Comparison of ENCODE assay signal across 17 cellular contexts in genomic region chr14:75491376-75491978, GRCh38. TPM values are rescaled to one million over a fixed set of nuclear protein-coding genes. Genes with fewer than 3 reads are reported as not detected.
DNase-seq lines count a peak whose midpoint lies in the region; TF ChIP-seq lines count a peak whose summit lies in the region.
"Had no signal": no experiment of that assay in that cellular context is flagged by ENCODE, and none has a peak within 500 bp of the region (broad histone marks: within the 10 kb centered on the region; RNA-seq: fewer than 3 reads in every experiment).

No MANE protein-coding gene starts in this region.

- TF ChIP-seq CTCF in SU-DHL-6 (IDR thresholded peaks at IDR 0.05; ENCODE audit: insufficient read depth, low read length, poor library complexity, severe bottlenecking) (no peak), esophagus muscularis mucosa (IDR thresholded peaks at IDR 0.05) (no peak), chondrocyte (IDR thresholded peaks at IDR 0.05) (no peak)

- peak overlapping the region; percentile 63 for H3K4me2 ChIP-seq in SU-DHL-6 (ENCODE audit: low read depth, low read length, poor library complexity, severe bottlenecking)
- no peak overlapping the region for H3K4me2 ChIP-seq in trophoblast cell (ENCODE audit: low read length)

- peak overlapping the region; percentile 50 for H3K9ac ChIP-seq in SU-DHL-6 (ENCODE audit: low read length)
- H3K9ac ChIP-seq in trophoblast cell (ENCODE audit: low read length): peak overlapping the region; percentile 60

- peak overlapping the region; percentile 33 for H3K27ac Mint-ChIP-seq in activated CD4-positive, alpha-beta T cell treated with anti-CD3 and anti-CD28 coated beads, Interleukin-2, amount 10 ng/mL, durations not matched to agents 7 days and 5 days
- H3K27ac Mint-ChIP-seq in chondrocyte (ENCODE audit: unreplicated experiment): no peak overlapping the region
- H3K27ac Mint-ChIP-seq: B cell; CD4-positive, alpha-beta T cell; HFFc6 had no signal

- no peaks in the 10 kb centered on the region for H3K9me2 ChIP-seq in SU-DHL-6 (replicated peaks; ENCODE audit: insufficient read depth, low read length)

- H3K27me3 ChIP-seq in SU-DHL-6 (ENCODE audit: low read length): no peaks in the 10 kb centered on the region
- no peaks in the 10 kb centered on the region for H3K27me3 ChIP-seq in esophagus muscularis mucosa
- H3K27me3 ChIP-seq in trophoblast cell (ENCODE audit: insufficient read depth, low read length): no peaks in the 10 kb centered on the region

- H4K20me1 ChIP-seq in SU-DHL-6 (ENCODE audit: low read depth, low read length): no peaks in the 10 kb centered on the region

- H3K79me1 ChIP-seq in trophoblast cell (ENCODE audit: low read length): no peaks in the 10 kb centered on the region

- no peak for TF ChIP-seq EP300 in esophagus muscularis mucosa (IDR thresholded peaks at IDR 0.05)

- intact Hi-C loops in esophagus muscularis mucosa (cut with DNase I): no loop called here

- H3K9me3 ChIP-seq in SU-DHL-6 (ENCODE audit: insufficient read depth, low read length) (no peaks in the 10 kb centered on the region), esophagus muscularis mucosa (no peaks in the 10 kb centered on the region), trophoblast cell (ENCODE audit: insufficient read depth, low read depth, low read length) (no peaks in the 10 kb centered on the region)

- H2BK120ac ChIP-seq in trophoblast cell (ENCODE audit: insufficient read depth, low read length, poor library complexity): no peak overlapping the region

- TF ChIP-seq POLR2A in esophagus muscularis mucosa (IDR thresholded peaks at IDR 0.05; ENCODE audit: low read depth): no peak

- H3K27me3 Mint-ChIP-seq in activated CD4-positive, alpha-beta T cell treated with anti-CD3 and anti-CD28 coated beads, Interleukin-2, amount 10 ng/mL, durations not matched to agents 7 days and 5 days: no peaks in the 10 kb centered on the region
- peaks cover 9% of the 10 kb centered on the region for H3K27me3 Mint-ChIP-seq in chondrocyte (ENCODE audit: low read depth)
- H3K27me3 Mint-ChIP-seq: B cell; CD4-positive, alpha-beta T cell had no signal

- no peak overlapping the region for H3K18ac ChIP-seq in trophoblast cell (ENCODE audit: low read length)

- peaks cover 57% of the 10 kb centered on the region for H3K4me1 Mint-ChIP-seq in activated CD4-positive, alpha-beta T cell treated with anti-CD3 and anti-CD28 coated beads, Interleukin-2, amount 10 ng/mL, durations not matched to agents 7 days and 5 days
- H3K4me1 Mint-ChIP-seq in chondrocyte (ENCODE audit: low read depth): peaks cover 3% of the 10 kb centered on the region

- H3K4me3 ChIP-seq in SU-DHL-6 (ENCODE audit: insufficient read depth, low read length, poor library complexity, severe bottlenecking) (no peak overlapping the region), esophagus muscularis mucosa (no peak overlapping the region), trophoblast cell (ENCODE audit: low read depth, low read length) (no peak overlapping the region)

- no peaks in the 10 kb centered on the region for H3K36me3 ChIP-seq in SU-DHL-6 (ENCODE audit: low read length)
- no peaks in the 10 kb centered on the region for H3K36me3 ChIP-seq in esophagus muscularis mucosa
- no peaks in the 10 kb centered on the region for H3K36me3 ChIP-seq in trophoblast cell (ENCODE audit: control insufficient read depth in 1 of 2, insufficient read depth in 2 of 2, low read length in 2 of 2)

- no peak overlapping the region for H2BK5ac ChIP-seq in trophoblast cell (ENCODE audit: low read depth, low read length, poor library complexity)

- 79% methylated on average over 12 of the region's 14 CpGs for WGBS in esophagus muscularis mucosa
- no CpG with 5 or more reads among the region's 14 CpGs for WGBS in trophoblast cell (ENCODE audit: extremely low coverage, insufficient coverage, insufficient read length)

- no peak overlapping the region for H4K91ac ChIP-seq in trophoblast cell (ENCODE audit: low read depth, low read length)

- no peak overlapping the region for H3K4ac ChIP-seq in trophoblast cell (ENCODE audit: low read depth, low read length)

- peaks cover 6% of the 10 kb centered on the region for H3K9me3 Mint-ChIP-seq in activated CD4-positive, alpha-beta T cell treated with anti-CD3 and anti-CD28 coated beads, Interleukin-2, amount 10 ng/mL, durations not matched to agents 7 days and 5 days
- H3K9me3 Mint-ChIP-seq in chondrocyte (ENCODE audit: low read depth): peaks cover 3% of the 10 kb centered on the region
- H3K9me3 Mint-ChIP-seq: CD4-positive, alpha-beta T cell; HFFc6 had no signal

- H3K4me3 Mint-ChIP-seq in activated CD4-positive, alpha-beta T cell treated with anti-CD3 and anti-CD28 coated beads, Interleukin-2, amount 10 ng/mL, durations not matched to agents 7 days and 5 days: no peak overlapping the region
- no peak overlapping the region for H3K4me3 Mint-ChIP-seq in chondrocyte (ENCODE audit: unreplicated experiment)
- H3K4me3 Mint-ChIP-seq: B cell; CD4-positive, alpha-beta T cell; HFFc6 had no signal

- no peak overlapping the region for H4K12ac ChIP-seq in trophoblast cell (ENCODE audit: low read depth, low read length)

- DNase-seq in activated CD4-positive, alpha-beta T cell treated with anti-CD3 and anti-CD28 coated beads, Interleukin-2, amount 10 ng/mL, durations not matched to agents 7 days and 5 days: no peak
- no peak for DNase-seq in activated CD4-positive, alpha-beta T cell treated with anti-CD3 and anti-CD28 coated beads, Interleukin-2, amount 50 U/mL, for 1 hour
- DNase-seq in esophagus muscularis mucosa (ENCODE audit: extremely low spot score) (peak; percentile 74), trophoblast cell (no peak), chondrocyte (ENCODE audit: low spot score) (no peak)
- DNase-seq in stimulated activated naive CD4-positive, alpha-beta T cell treated with Interleukin-2 at 50 U/mL for 16 hours (lab: John Stamatoyannopoulos, UW): no peak
- DNase-seq: C1 segment of cervical spinal cord; Calu3; CD4-positive, alpha-beta T cell; DMS 273 treated with DMSO at 0.1 percent for 48 hours; HCEC 1CT; HFFc6 had no signal

- H2AK5ac ChIP-seq in trophoblast cell (ENCODE audit: low read length): no peak overlapping the region

- H2BK12ac ChIP-seq in trophoblast cell (ENCODE audit: low read length): no peak overlapping the region

- POLR2A ChIA-PET in activated CD4-positive, alpha-beta T cell treated with anti-CD3 and anti-CD28 coated beads, Interleukin-2, amount 10 ng/mL, durations not matched to agents 7 days and 5 days (lab: Charles Lee): no interaction called here

- H4K8ac ChIP-seq in trophoblast cell (ENCODE audit: low read depth, low read length): no peak overlapping the region

- H2AFZ ChIP-seq in SU-DHL-6 (ENCODE audit: low read depth, low read length, severe bottlenecking) (peak overlapping the region; percentile 18), trophoblast cell (ENCODE audit: insufficient read depth, low read length, poor library complexity) (no peak overlapping the region)

- peaks cover 61% of the 10 kb centered on the region for H3F3A ChIP-seq in SU-DHL-6 (ENCODE audit: insufficient read depth)

- no peak overlapping the region for H3K23ac ChIP-seq in trophoblast cell (ENCODE audit: low read length)

- peak overlapping the region; percentile 96 for H3K27ac ChIP-seq in SU-DHL-6 (ENCODE audit: low read depth, low read length)
- H3K27ac ChIP-seq in esophagus muscularis mucosa (replicated peaks in 1 of 4): no peak overlapping the region
- no peak overlapping the region for H3K27ac ChIP-seq in trophoblast cell (ENCODE audit: low read depth, low read length)

- CTCF ChIA-PET in activated CD4-positive, alpha-beta T cell treated with anti-CD3 and anti-CD28 coated beads, Interleukin-2, amount 10 ng/mL, durations not matched to agents 7 days and 5 days (lab: Charles Lee): interaction anchor here (0.9 to 2.1 kb wide), 4 partner anchors 10 to 141 kb away, joined by 3 to 5 read pairs (median 3); no protein-coding TSS in a partner anchor

- H3K4me1 ChIP-seq in esophagus muscularis mucosa: peaks cover 0 to 7% (median 0%) of the 10 kb centered on the region in 4 donors
- H3K4me1 ChIP-seq in trophoblast cell (ENCODE audit: control insufficient read depth in 1 of 2, insufficient read depth in 2 of 2, low read length in 2 of 2): no peaks in the 10 kb centered on the region

- no peaks in the 10 kb centered on the region for H3K79me2 ChIP-seq in SU-DHL-6 (ENCODE audit: insufficient read depth, low read length)
- no peaks in the 10 kb centered on the region for H3K79me2 ChIP-seq in trophoblast cell (ENCODE audit: control insufficient read depth, insufficient read depth, low read length, poor library complexity)

- no peaks in the 10 kb centered on the region for H3K36me3 Mint-ChIP-seq in activated CD4-positive, alpha-beta T cell treated with anti-CD3 and anti-CD28 coated beads, Interleukin-2, amount 10 ng/mL, durations not matched to agents 7 days and 5 days (ENCODE audit: low read depth)
- no peaks in the 10 kb centered on the region for H3K36me3 Mint-ChIP-seq in chondrocyte (ENCODE audit: low read depth)

- H3K14ac ChIP-seq in trophoblast cell (ENCODE audit: low read length): no peak overlapping the region

RNA-seq across cellular contexts. Expression of gene BATF, which starts 30.8 kb away (rescaled TPM):
- 10 to 100 TPM; 39.4 to 41.0 TPM for total RNA-seq in activated CD4-positive, alpha-beta T cell treated with anti-CD3 and anti-CD28 coated beads, Interleukin-2, amount 10 ng/mL, durations not matched to agents 7 days and 5 days
- total RNA-seq in esophagus muscularis mucosa (10 to 100 TPM in 1 of 4 donors, 1 to 10 TPM in 3; 1.7 to 37.3 (median 4.4) TPM), chondrocyte (not detected in 3 replicates)
- polyA plus RNA-seq in trophoblast cell (2013): 1.9 and 2.2 TPM in 2 replicates
- total RNA-seq: Daoy, H4, HFFc6, HT1080 had no signal
